15 cellular contexts compared by ENCODE assay signal in the genomic region with DNA sequence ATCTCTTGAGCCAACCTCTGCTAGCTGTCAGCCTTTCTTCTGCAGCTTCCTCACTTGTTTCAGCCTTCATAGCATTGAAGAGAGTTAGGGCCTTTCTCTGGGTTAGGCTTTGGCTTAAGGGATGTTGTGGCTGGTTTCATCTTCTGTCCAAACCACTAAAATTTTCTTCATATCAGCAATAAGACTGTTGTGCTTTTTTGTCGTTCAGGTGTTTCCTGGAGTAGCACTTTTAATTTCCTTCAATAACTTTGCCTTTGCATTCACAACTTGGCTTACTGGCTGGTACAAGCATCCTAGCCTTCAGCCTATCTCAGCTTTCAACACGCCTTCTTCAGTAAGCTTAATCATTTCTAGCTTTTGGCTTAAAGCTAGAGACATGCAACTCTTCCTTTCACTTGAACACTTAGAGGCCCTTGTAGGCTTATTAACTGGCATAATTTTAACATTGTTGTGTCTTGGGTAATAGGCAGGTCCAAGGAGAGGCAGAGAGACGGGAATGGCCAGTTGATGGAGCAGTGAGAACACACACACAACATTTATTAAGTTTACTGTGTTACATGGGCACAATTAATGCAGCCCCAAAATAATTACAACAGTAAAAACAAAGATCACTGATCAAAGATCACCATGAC.
DNase-seq lines count a peak whose midpoint lies in the region; ATAC-seq and TF ChIP-seq lines count a peak whose summit lies in the region.
"Had no signal": no experiment of that assay in that cellular context is flagged by ENCODE, and none has a peak within 500 bp of the region (broad histone marks: within the 10 kb centered on the region; RNA-seq: fewer than 3 reads in every experiment).

No MANE protein-coding gene starts in this region.

- CTCF ChIA-PET in CD8-positive, alpha-beta memory T cell (lab: Charles Lee): interaction anchor here (1.7 kb wide), 1 partner anchor 10 kb away, joined by 4 read pairs; no protein-coding TSS in a partner anchor
- CTCF ChIA-PET in T-cell (lab: Charles Lee): interaction anchor here in 1 of 2 donors (0.9 kb wide), 1 partner anchor 8 kb away, joined by 3 read pairs; no protein-coding TSS in a partner anchor

- H3K4me3 ChIP-seq in CD4-positive, CD25-positive, alpha-beta regulatory T cell (ENCODE audit: low read depth, low read length): peak overlapping the region; percentile 34
- no peak overlapping the region for H3K4me3 ChIP-seq in CD8-positive, alpha-beta memory T cell (ENCODE audit: low read length)
- H3K4me3 ChIP-seq in left lung: no peak overlapping the region
- no peak overlapping the region for H3K4me3 ChIP-seq in SJCRH30
- H3K4me3 ChIP-seq: heart right ventricle, lung had no signal

- no peaks in the 10 kb centered on the region for H3K9me3 Mint-ChIP-seq in CD4-positive, CD25-positive, alpha-beta regulatory T cell
- no peaks in the 10 kb centered on the region for H3K9me3 Mint-ChIP-seq in CD8-positive, alpha-beta memory T cell
- peaks cover 0 to 3% (median 0%) of the 10 kb centered on the region in 3 donors for H3K9me3 Mint-ChIP-seq in T-cell
- H3K9me3 Mint-ChIP-seq in progenitor cell of endocrine pancreas (ENCODE audit: low read depth): peaks cover 3% of the 10 kb centered on the region

- H3K36me3 ChIP-seq in CD4-positive, CD25-positive, alpha-beta regulatory T cell (ENCODE audit: control insufficient read depth, insufficient read depth, low read length): peaks cover 3% of the 10 kb centered on the region
- peaks cover 4% of the 10 kb centered on the region for H3K36me3 ChIP-seq in CD8-positive, alpha-beta memory T cell (ENCODE audit: insufficient read depth, low read length)
- H3K36me3 ChIP-seq in left lung (peaks cover 0 to 9% of the 10 kb centered on the region in 2 donors), SJCRH30 (no peaks in the 10 kb centered on the region)

- TF ChIP-seq CTCF in left lung (IDR thresholded peaks at IDR 0.05) (no peak), progenitor cell of endocrine pancreas (IDR thresholded peaks at IDR 0.05; ENCODE audit: unreplicated experiment) (no peak)

- H3K4me1 Mint-ChIP-seq in CD4-positive, CD25-positive, alpha-beta regulatory T cell: peaks cover 37 to 63% (median 43%) of the 10 kb centered on the region in 4 donors
- H3K4me1 Mint-ChIP-seq in CD8-positive, alpha-beta memory T cell: peaks cover 34 to 53% (median 51%) of the 10 kb centered on the region in 3 donors
- H3K4me1 Mint-ChIP-seq in T-cell (peaks cover 53 to 69% (median 63%) of the 10 kb centered on the region in 3 donors), progenitor cell of endocrine pancreas (ENCODE audit: low read depth) (no peaks in the 10 kb centered on the region)

- peak overlapping the region in 3 of 4 donors; percentile 1 to 44 (median 15) for H3K4me3 Mint-ChIP-seq in CD4-positive, CD25-positive, alpha-beta regulatory T cell
- H3K4me3 Mint-ChIP-seq in CD8-positive, alpha-beta memory T cell: no peak overlapping the region
- H3K4me3 Mint-ChIP-seq in T-cell: peak overlapping the region in 1 of 3 donors; percentile 50
- H3K4me3 Mint-ChIP-seq in progenitor cell of endocrine pancreas (ENCODE audit: low read depth): no peak overlapping the region

- peak; percentile 45 to 59 for ATAC-seq in CD4-positive, CD25-positive, alpha-beta regulatory T cell (ENCODE audit: low read depth in 2 of 2)
- ATAC-seq in T-cell (replicated peaks in 1 of 4) (peak; percentile 58 to 77 (median 66)), left lung (peak; percentile 76), HG02973 (IDR thresholded peaks at IDR 0.05; ENCODE audit: unreplicated experiment) (no peak)
- ATAC-seq: heart right ventricle had no signal

- peaks cover 41% of the 10 kb centered on the region for H3K36me3 Mint-ChIP-seq in CD4-positive, CD25-positive, alpha-beta regulatory T cell
- H3K36me3 Mint-ChIP-seq in CD8-positive, alpha-beta memory T cell: peaks cover 24 to 31% (median 25%) of the 10 kb centered on the region in 3 donors
- H3K36me3 Mint-ChIP-seq in T-cell (peaks cover 39% of the 10 kb centered on the region), progenitor cell of endocrine pancreas (ENCODE audit: insufficient read depth) (peaks cover 17% of the 10 kb centered on the region)

- peak overlapping the region; percentile 20 to 52 (median 25) for H3K27ac Mint-ChIP-seq in CD4-positive, CD25-positive, alpha-beta regulatory T cell
- peak overlapping the region in 6 of 8 donors; percentile 10 to 86 (median 62) for H3K27ac Mint-ChIP-seq in CD8-positive, alpha-beta memory T cell
- H3K27ac Mint-ChIP-seq in T-cell (peak overlapping the region; percentile 71 to 72), progenitor cell of endocrine pancreas (no peak overlapping the region)

- peak in 2 of 3 donors; percentile 34 to 78 for DNase-seq in CD4-positive, CD25-positive, alpha-beta regulatory T cell
- DNase-seq in CD8-positive, alpha-beta memory T cell: peak in 1 of 5 donors; percentile 25
- DNase-seq in T-cell: peak in 1 of 34 experiments; percentile 5
- DNase-seq in left lung: no peak
- DNase-seq in SJCRH30: no peak
- no peak for DNase-seq in progenitor cell of endocrine pancreas (ENCODE audit: low spot score, unreplicated experiment)
- DNase-seq: activated CD8-positive, alpha-beta memory T cell treated with anti-CD3 and anti-CD28 coated beads for 24 hours; activated gamma-delta T cell treated with Interleukin-2 at 50 U/mL for 16 hours; AML-193; heart right ventricle; NCI-H146; stimulated activated CD4-positive, alpha-beta T cell treated with anti-CD3 and anti-CD28 coated beads, Interleukin-2, amount 100 ng/mL, for 48 hours; substantia nigra had no signal

- no peaks in the 10 kb centered on the region for H3K9me3 ChIP-seq in CD4-positive, CD25-positive, alpha-beta regulatory T cell (ENCODE audit: control insufficient read depth in 2 of 2, low read length in 2 of 2)
- H3K9me3 ChIP-seq in CD8-positive, alpha-beta memory T cell (ENCODE audit: low read length): no peaks in the 10 kb centered on the region
- H3K9me3 ChIP-seq in left lung: no peaks in the 10 kb centered on the region
- no peaks in the 10 kb centered on the region for H3K9me3 ChIP-seq in SJCRH30 (replicated peaks)

- POLR2A ChIA-PET in CD8-positive, alpha-beta memory T cell (lab: Charles Lee): no interaction called here
- POLR2A ChIA-PET in T-cell (lab: Charles Lee): no interaction called here

- peak overlapping the region; percentile 28 for H3K27ac ChIP-seq in CD4-positive, CD25-positive, alpha-beta regulatory T cell (ENCODE audit: insufficient read depth, low read length, poor library complexity, severe bottlenecking)
- H3K27ac ChIP-seq in CD8-positive, alpha-beta memory T cell (ENCODE audit: low read depth, low read length): no peak overlapping the region
- no peak overlapping the region for H3K27ac ChIP-seq in left lung
- H3K27ac ChIP-seq in SJCRH30: no peak overlapping the region
- H3K27ac ChIP-seq: heart right ventricle had no signal

- H3K27me3 Mint-ChIP-seq in CD4-positive, CD25-positive, alpha-beta regulatory T cell: no peaks in the 10 kb centered on the region
- no peaks in the 10 kb centered on the region for H3K27me3 Mint-ChIP-seq in CD8-positive, alpha-beta memory T cell
- no peaks in the 10 kb centered on the region for H3K27me3 Mint-ChIP-seq in T-cell
- H3K27me3 Mint-ChIP-seq in progenitor cell of endocrine pancreas: no peaks in the 10 kb centered on the region

- peaks cover 40% of the 10 kb centered on the region for H3K4me1 ChIP-seq in CD4-positive, CD25-positive, alpha-beta regulatory T cell (ENCODE audit: control insufficient read depth, insufficient read depth, low read length, poor library complexity, severe bottlenecking)
- H3K4me1 ChIP-seq in CD8-positive, alpha-beta memory T cell (ENCODE audit: insufficient read depth, low read length): peaks cover 55% of the 10 kb centered on the region
- H3K4me1 ChIP-seq in left lung (no peaks in the 10 kb centered on the region), SJCRH30 (no peaks in the 10 kb centered on the region)

- intact Hi-C loops in left lung (cut with DNase I): no loop called here

- no peaks in the 10 kb centered on the region for H3K27me3 ChIP-seq in CD4-positive, CD25-positive, alpha-beta regulatory T cell (ENCODE audit: control insufficient read depth, insufficient read depth, low read length)
- no peaks in the 10 kb centered on the region for H3K27me3 ChIP-seq in CD8-positive, alpha-beta memory T cell (ENCODE audit: insufficient read depth, low read length, poor library complexity, severe bottlenecking)
- H3K27me3 ChIP-seq in left lung (no peaks in the 10 kb centered on the region), SJCRH30 (no peaks in the 10 kb centered on the region)
- H3K27me3 ChIP-seq: heart right ventricle had no signal

Comparison
In these comparisons a context has a peak if more than half of its experiments do, and no peak if none do; other contexts are left out.
1. DNase-seq: peak in CD4-positive, CD25-positive, alpha-beta regulatory T cell (2 of 3); none in left lung (0 of 2), SJCRH30 (0 of 2) and progenitor cell of endocrine pancreas (single experiment).
2. H3K4me3 Mint-ChIP-seq: peak in CD4-positive, CD25-positive, alpha-beta regulatory T cell (3 of 4); none in CD8-positive, alpha-beta memory T cell (0 of 7) and progenitor cell of endocrine pancreas (single experiment).